Comparison of ENCODE assay signal across 13 cellular contexts in genomic region chr6:163398796-163399195, GRCh38. TPM values are rescaled to one million over a fixed set of nuclear protein-coding genes. Genes with fewer than 3 reads are reported as not detected.
DNase-seq lines count a peak whose midpoint lies in the region; ATAC-seq, FAIRE-seq and TF ChIP-seq lines count a peak whose summit lies in the region.
"Had no signal": no experiment of that assay in that cellular context is flagged by ENCODE, and none has a peak within 500 bp of the region (broad histone marks: within the 10 kb centered on the region; RNA-seq: fewer than 3 reads in every experiment).

No MANE protein-coding gene starts in this region.

- no peaks in the 10 kb centered on the region for H3K4me1 ChIP-seq in pancreas

- peak overlapping the region; percentile 20; the same call in 1 of the 2 replicates for H3K27ac ChIP-seq in HL-60 (replicated peaks)
- no peak overlapping the region for H3K27ac ChIP-seq in pancreas
- H3K27ac ChIP-seq: SK-N-MC had no signal

- no peak overlapping the region for H3K4me3 ChIP-seq in HL-60 (replicated peaks; ENCODE audit: insufficient read depth, low read length)
- H3K4me3 ChIP-seq in pancreas: no peak overlapping the region
- H3K4me3 ChIP-seq: GM23338, SK-N-MC had no signal

- WGBS in pancreas, 2 donors: 83 to 84% methylated on average over 9 of the region's 9 CpGs

- H3K27me3 ChIP-seq in HL-60 (ENCODE audit: insufficient read depth, poor library complexity, severe bottlenecking) (no peaks in the 10 kb centered on the region), pancreas (no peaks in the 10 kb centered on the region)

- H3K4me3 Mint-ChIP-seq in dendritic cell treated with granulocyte-macrophage colony-stimulating factor and Interleukin-4, amounts not matched to agents 40 ng/mL and 50 ng/mL, for 4 days: no peak overlapping the region
- H3K4me3 Mint-ChIP-seq: CD8-positive, alpha-beta T cell; GM23338 had no signal

- H3K9me3 ChIP-seq in pancreas: no peaks in the 10 kb centered on the region

- peaks cover 85% of the 10 kb centered on the region for H3K4me1 Mint-ChIP-seq in dendritic cell treated with granulocyte-macrophage colony-stimulating factor and Interleukin-4, amounts not matched to agents 40 ng/mL and 50 ng/mL, for 4 days (ENCODE audit: low read depth)

- TF ChIP-seq CTCF in HL-60 (IDR thresholded peaks at IDR 0.05; ENCODE audit: insufficient read depth, low read length) (no peak), pancreas (IDR thresholded peaks at IDR 0.05) (no peak)

- H3K36me3 Mint-ChIP-seq in dendritic cell treated with granulocyte-macrophage colony-stimulating factor and Interleukin-4, amounts not matched to agents 40 ng/mL and 50 ng/mL, for 4 days (ENCODE audit: low read depth): peaks cover 49% of the 10 kb centered on the region
- H3K36me3 Mint-ChIP-seq: CD8-positive, alpha-beta T cell had no signal

- DNase-seq in HL-60 (ENCODE audit: low read depth in 1 of 2, low spot score in 1 of 2) (peak; percentile 65 to 80), pancreas (peak in 1 of 6 donors; percentile 48), GM03348 (ENCODE audit: low spot score) (no peak), T-helper 1 cell (no peak), NCI-H1105 (lab: John Stamatoyannopoulos, UW) (no peak), epidermal melanocyte (ENCODE audit: insufficient read length, low spot score) (no peak)
- DNase-seq: CD8-positive, alpha-beta T cell; NCI-H2227 treated with DMSO at 0.1 percent for 48 hours had no signal

- H3K9me3 Mint-ChIP-seq in dendritic cell treated with granulocyte-macrophage colony-stimulating factor and Interleukin-4, amounts not matched to agents 40 ng/mL and 50 ng/mL, for 4 days: no peaks in the 10 kb centered on the region
- H3K9me3 Mint-ChIP-seq: CD8-positive, alpha-beta T cell; GM23338 had no signal

- H3K36me3 ChIP-seq in pancreas: no peaks in the 10 kb centered on the region

- ATAC-seq in GM19328 (IDR thresholded peaks at IDR 0.05; ENCODE audit: unreplicated experiment) (peak; percentile 43), pancreas (peak in 3 of 4 donors; percentile 35 to 78 (median 74))
- ATAC-seq: CD8-positive, alpha-beta T cell; GM23338 had no signal

- H3K27ac Mint-ChIP-seq in dendritic cell treated with granulocyte-macrophage colony-stimulating factor and Interleukin-4, amounts not matched to agents 40 ng/mL and 50 ng/mL, for 4 days: peak overlapping the region; percentile 80
- H3K27ac Mint-ChIP-seq: CD8-positive, alpha-beta T cell; GM23338 had no signal

- no peaks in the 10 kb centered on the region for H3K27me3 Mint-ChIP-seq in dendritic cell treated with granulocyte-macrophage colony-stimulating factor and Interleukin-4, amounts not matched to agents 40 ng/mL and 50 ng/mL, for 4 days

- intact Hi-C loops in dendritic cell treated with granulocyte-macrophage colony-stimulating factor and Interleukin-4, amounts not matched to agents 40 ng/mL and 50 ng/mL, for 4 days (cut with micrococcal nuclease): no loop called here
- intact Hi-C loops in pancreas (cut with DNase I): no loop called here

- no peak for FAIRE-seq in pancreas (lab: Jason Lieb, UNC)
- FAIRE-seq: astrocyte had no signal

RNA-seq across cellular contexts. Expression of gene QKI, which starts 15.7 kb away (rescaled TPM):
- 10 to 100 TPM; 18.0 to 52.6 (median 26.5) TPM for total RNA-seq in pancreas
- 10 to 100 TPM in 1 of 2 donors, 1 to 10 TPM in 1; 9.0 to 12.0 TPM for polyA plus RNA-seq in pancreas

Comparison
In these comparisons a context has a peak if more than half of its experiments do, and no peak if none do; other contexts are left out.
1. DNase-seq: peak in HL-60 (2 of 2); none in GM03348 (single experiment), T-helper 1 cell (0 of 5), NCI-H1105 (single experiment) and epidermal melanocyte (single experiment).